In genomic region chr19:14704450-14704849, GRCh38 we compare ENCODE assay signal across 39 cellular contexts. TPM values are rescaled to one million over a fixed set of nuclear protein-coding genes. Genes with fewer than 3 reads are reported as not detected.
"Had no signal": no experiment of that assay in that cellular context is flagged by ENCODE, and none has a peak within 500 bp of the region (broad histone marks: within the 10 kb centered on the region; RNA-seq: fewer than 3 reads in every experiment).

No MANE protein-coding gene starts in this region.

- H3K27me3 ChIP-seq: MG63 had no signal

- DNase-seq: Karpas-422, Kasumi-1, MG63, MM.1S, MV-4-11, NCI-H1048, NCI-H1092, NCI-H1092 treated with DMSO at 0.1 percent for 48 hours, NCI-H1105, NCI-H1105 treated with DMSO at 0.1 percent for 48 hours, NCI-H1417, NCI-H1417 treated with DMSO at 0.1 percent for 48 hours, NCI-H1436, NCI-H1436 treated with DMSO at 0.1 percent for 48 hours, NCI-H146, NCI-H1694, NCI-H1694 treated with DMSO at 0.1 percent for 48 hours, NCI-H187, NCI-H187 treated with DMSO at 0.1 percent for 48 hours, NCI-H1930, NCI-H2029, NCI-H2029 treated with DMSO at 0.1 percent for 48 hours, NCI-H2081, NCI-H2081 treated with DMSO at 0.1 percent for 48 hours, NCI-H2107, NCI-H2171, NCI-H2171 treated with DMSO at 0.1 percent for 48 hours, NCI-H2227 treated with DMSO at 0.1 percent for 48 hours, NCI-H226, NCI-H345, NCI-H446, NCI-H446 treated with DMSO at 0.1 percent for 48 hours, NCI-H510A, NCI-H510A treated with DMSO at 0.1 percent for 48 hours, NCI-H524 had no signal

- H3K4me3 ChIP-seq: MG63 had no signal

RNA-seq across cellular contexts. Expression of gene ADGRE3, which starts 29.8 kb away (rescaled TPM):
- total RNA-seq: LHCN-M2, M059J, MCF 10A, NCI-H460 had no signal
